In the genomic region with DNA sequence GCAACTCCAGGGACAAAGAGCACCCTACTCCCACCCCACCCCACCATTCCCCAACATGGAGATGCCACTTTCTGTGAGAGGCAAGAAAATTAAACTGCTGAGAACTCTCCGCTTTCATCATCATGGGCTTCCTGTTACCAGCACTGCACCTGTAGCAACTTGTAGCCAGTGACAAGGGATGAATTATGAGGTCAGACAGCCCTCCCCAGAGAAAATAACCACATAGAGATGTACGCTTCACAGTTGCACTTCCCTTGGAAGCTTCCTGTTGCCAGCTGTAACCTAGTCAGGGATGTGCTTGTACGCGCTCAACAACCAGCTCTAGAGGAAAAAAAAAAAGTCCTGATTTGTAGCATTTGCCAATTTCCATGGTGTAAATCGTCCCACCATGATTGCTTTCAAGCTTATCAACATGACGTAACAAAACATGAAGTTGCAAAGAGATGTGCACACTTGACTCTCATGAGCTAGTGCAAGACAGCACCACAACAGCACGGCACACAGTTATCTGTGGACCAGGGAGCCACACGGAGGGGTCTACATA, we compare ENCODE assay signal across 19 cellular contexts.
"Had no signal": no experiment of that assay in that cellular context is flagged by ENCODE, and none has a peak within 500 bp of the region (broad histone marks: within the 10 kb centered on the region; RNA-seq: fewer than 3 reads in every experiment).

No MANE protein-coding gene starts in this region.

- H3K4me3 Mint-ChIP-seq: activated CD4-positive, alpha-beta T cell treated with anti-CD3 and anti-CD28 coated beads for 36 hours; activated naive CD4-positive, alpha-beta T cell treated with anti-CD3 and anti-CD28 coated beads, Interleukin-2, amount 10 ng/mL, durations not matched to agents 7 days and 5 days; activated T-helper 17 cell treated with anti-CD3 and anti-CD28 coated beads, Interleukin-2, amount 50 U/mL, for 72 hours; central memory CD8-positive, alpha-beta T cell; immature natural killer cell; naive thymus-derived CD8-positive, alpha-beta T cell; stimulated activated effector memory CD8-positive, alpha-beta T cell treated with anti-CD3 and anti-CD28 coated beads, Interleukin-12 subunit alpha, Interleukin-12 subunit beta, amount 100 ng/mL, for 72 hours had no signal

- H3K9me3 Mint-ChIP-seq: activated naive CD4-positive, alpha-beta T cell treated with anti-CD3 and anti-CD28 coated beads, Interleukin-2, amount 10 ng/mL, durations not matched to agents 7 days and 5 days; activated T-helper 17 cell treated with anti-CD3 and anti-CD28 coated beads, Interleukin-2, amount 50 U/mL, for 72 hours; immature natural killer cell had no signal

- H3K27ac ChIP-seq: right atrium auricular region, transverse colon, VCaP had no signal

- H3K36me3 Mint-ChIP-seq: activated naive CD4-positive, alpha-beta T cell treated with anti-CD3 and anti-CD28 coated beads, Interleukin-2, amount 10 ng/mL, durations not matched to agents 7 days and 5 days; immature natural killer cell; stimulated activated effector memory CD8-positive, alpha-beta T cell treated with anti-CD3 and anti-CD28 coated beads, Interleukin-12 subunit alpha, Interleukin-12 subunit beta, amount 100 ng/mL, for 72 hours had no signal

- H3K4me3 ChIP-seq: lung, right atrium auricular region, transverse colon had no signal

- ATAC-seq: activated CD4-positive, alpha-beta T cell treated with anti-CD3 and anti-CD28 coated beads for 36 hours; activated T-helper 17 cell treated with anti-CD3 and anti-CD28 coated beads, Interleukin-2, amount 50 U/mL, for 72 hours; left cardiac atrium; naive thymus-derived CD8-positive, alpha-beta T cell; stimulated activated effector memory CD8-positive, alpha-beta T cell treated with anti-CD3 and anti-CD28 coated beads, Interleukin-12 subunit alpha, Interleukin-12 subunit beta, amount 100 ng/mL, for 72 hours had no signal

- H3K27ac Mint-ChIP-seq: activated CD4-positive, alpha-beta T cell treated with anti-CD3 and anti-CD28 coated beads for 36 hours; activated naive CD4-positive, alpha-beta T cell treated with anti-CD3 and anti-CD28 coated beads, Interleukin-2, amount 10 ng/mL, durations not matched to agents 7 days and 5 days; activated T-helper 17 cell treated with anti-CD3 and anti-CD28 coated beads, Interleukin-2, amount 50 U/mL, for 72 hours; immature natural killer cell; naive thymus-derived CD8-positive, alpha-beta T cell; stimulated activated effector memory CD8-positive, alpha-beta T cell treated with anti-CD3 and anti-CD28 coated beads, Interleukin-12 subunit alpha, Interleukin-12 subunit beta, amount 100 ng/mL, for 72 hours had no signal

- FAIRE-seq: small intestine had no signal

- DNase-seq: activated CD4-positive, alpha-beta T cell treated with anti-CD3 and anti-CD28 coated beads for 36 hours; activated CD8-positive, alpha-beta memory T cell treated with anti-CD3 and anti-CD28 coated beads for 24 hours; activated naive CD4-positive, alpha-beta T cell treated with anti-CD3 and anti-CD28 coated beads, Interleukin-2, amount 10 ng/mL, durations not matched to agents 7 days and 5 days; activated T-cell treated with anti-CD3 and anti-CD28 coated beads for 4 hours; effector memory CD4-positive, alpha-beta T cell; erythroblast; glutamatergic neuron; immature natural killer cell; left cardiac atrium; naive thymus-derived CD8-positive, alpha-beta T cell; small intestine; T-helper 9 cell; transverse colon had no signal

- H3K36me3 ChIP-seq: right atrium auricular region, transverse colon had no signal

- H3K9me3 ChIP-seq: right atrium auricular region, transverse colon had no signal

- H3K27me3 ChIP-seq: right atrium auricular region, transverse colon had no signal

- H3K4me1 ChIP-seq: right atrium auricular region, transverse colon had no signal

- H3K4me1 Mint-ChIP-seq: activated CD4-positive, alpha-beta T cell treated with anti-CD3 and anti-CD28 coated beads for 36 hours; activated naive CD4-positive, alpha-beta T cell treated with anti-CD3 and anti-CD28 coated beads, Interleukin-2, amount 10 ng/mL, durations not matched to agents 7 days and 5 days; activated T-helper 17 cell treated with anti-CD3 and anti-CD28 coated beads, Interleukin-2, amount 50 U/mL, for 72 hours; central memory CD8-positive, alpha-beta T cell; immature natural killer cell; naive thymus-derived CD8-positive, alpha-beta T cell had no signal
